ENCODE assay signal across 1 cellular context in the genomic region with DNA sequence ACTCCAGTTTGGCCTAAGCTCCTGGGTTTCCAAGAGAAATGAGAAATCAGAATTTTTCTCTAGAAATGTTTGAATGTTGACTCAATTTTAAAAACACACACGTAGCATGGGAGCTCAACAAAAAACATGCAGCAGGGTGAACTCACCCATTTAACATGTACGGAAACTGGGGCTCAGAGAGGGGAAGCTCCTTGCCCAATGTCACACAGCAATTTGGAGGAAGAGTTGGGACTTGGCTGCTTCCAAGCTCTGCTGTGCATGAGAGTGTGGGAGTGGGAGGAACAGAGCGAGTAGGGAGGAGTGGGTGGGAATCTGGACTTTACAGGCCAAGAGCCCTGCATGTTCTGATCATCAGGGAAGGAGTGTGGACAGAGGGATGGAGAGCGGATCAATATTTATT.
TF ChIP-seq lines count a peak whose summit lies in the region.

No MANE protein-coding gene starts in this region.

TF ChIP-seq in H1, 55 proteins besides CTCF, POLR2A, EP300 and RAD21:
- peak in 1 of 2 experiments; percentile 94; a peak in 1 of 4 replicates for TF ChIP-seq HDAC2 (IDR thresholded peaks at IDR 0.05; ENCODE audit: borderline replicate concordance in 1 of 2, low read depth in 2 of 2, low read length in 2 of 2)
- no peak for TF ChIP-seq MAFK (IDR thresholded peaks at IDR 0.05; ENCODE audit: low read depth, low read length)
- TF ChIP-seq KDM1A (IDR thresholded peaks at IDR 0.05; ENCODE audit: borderline replicate concordance, low read length), result peak; percentile 94
- TF ChIP-seq YY1 (IDR thresholded peaks at IDR 0.05; ENCODE audit: low read depth, low read length), result no peak
- no peak for TF ChIP-seq SP2 (IDR thresholded peaks at IDR 0.05; ENCODE audit: low read length)
- TF ChIP-seq, protein P1, sequence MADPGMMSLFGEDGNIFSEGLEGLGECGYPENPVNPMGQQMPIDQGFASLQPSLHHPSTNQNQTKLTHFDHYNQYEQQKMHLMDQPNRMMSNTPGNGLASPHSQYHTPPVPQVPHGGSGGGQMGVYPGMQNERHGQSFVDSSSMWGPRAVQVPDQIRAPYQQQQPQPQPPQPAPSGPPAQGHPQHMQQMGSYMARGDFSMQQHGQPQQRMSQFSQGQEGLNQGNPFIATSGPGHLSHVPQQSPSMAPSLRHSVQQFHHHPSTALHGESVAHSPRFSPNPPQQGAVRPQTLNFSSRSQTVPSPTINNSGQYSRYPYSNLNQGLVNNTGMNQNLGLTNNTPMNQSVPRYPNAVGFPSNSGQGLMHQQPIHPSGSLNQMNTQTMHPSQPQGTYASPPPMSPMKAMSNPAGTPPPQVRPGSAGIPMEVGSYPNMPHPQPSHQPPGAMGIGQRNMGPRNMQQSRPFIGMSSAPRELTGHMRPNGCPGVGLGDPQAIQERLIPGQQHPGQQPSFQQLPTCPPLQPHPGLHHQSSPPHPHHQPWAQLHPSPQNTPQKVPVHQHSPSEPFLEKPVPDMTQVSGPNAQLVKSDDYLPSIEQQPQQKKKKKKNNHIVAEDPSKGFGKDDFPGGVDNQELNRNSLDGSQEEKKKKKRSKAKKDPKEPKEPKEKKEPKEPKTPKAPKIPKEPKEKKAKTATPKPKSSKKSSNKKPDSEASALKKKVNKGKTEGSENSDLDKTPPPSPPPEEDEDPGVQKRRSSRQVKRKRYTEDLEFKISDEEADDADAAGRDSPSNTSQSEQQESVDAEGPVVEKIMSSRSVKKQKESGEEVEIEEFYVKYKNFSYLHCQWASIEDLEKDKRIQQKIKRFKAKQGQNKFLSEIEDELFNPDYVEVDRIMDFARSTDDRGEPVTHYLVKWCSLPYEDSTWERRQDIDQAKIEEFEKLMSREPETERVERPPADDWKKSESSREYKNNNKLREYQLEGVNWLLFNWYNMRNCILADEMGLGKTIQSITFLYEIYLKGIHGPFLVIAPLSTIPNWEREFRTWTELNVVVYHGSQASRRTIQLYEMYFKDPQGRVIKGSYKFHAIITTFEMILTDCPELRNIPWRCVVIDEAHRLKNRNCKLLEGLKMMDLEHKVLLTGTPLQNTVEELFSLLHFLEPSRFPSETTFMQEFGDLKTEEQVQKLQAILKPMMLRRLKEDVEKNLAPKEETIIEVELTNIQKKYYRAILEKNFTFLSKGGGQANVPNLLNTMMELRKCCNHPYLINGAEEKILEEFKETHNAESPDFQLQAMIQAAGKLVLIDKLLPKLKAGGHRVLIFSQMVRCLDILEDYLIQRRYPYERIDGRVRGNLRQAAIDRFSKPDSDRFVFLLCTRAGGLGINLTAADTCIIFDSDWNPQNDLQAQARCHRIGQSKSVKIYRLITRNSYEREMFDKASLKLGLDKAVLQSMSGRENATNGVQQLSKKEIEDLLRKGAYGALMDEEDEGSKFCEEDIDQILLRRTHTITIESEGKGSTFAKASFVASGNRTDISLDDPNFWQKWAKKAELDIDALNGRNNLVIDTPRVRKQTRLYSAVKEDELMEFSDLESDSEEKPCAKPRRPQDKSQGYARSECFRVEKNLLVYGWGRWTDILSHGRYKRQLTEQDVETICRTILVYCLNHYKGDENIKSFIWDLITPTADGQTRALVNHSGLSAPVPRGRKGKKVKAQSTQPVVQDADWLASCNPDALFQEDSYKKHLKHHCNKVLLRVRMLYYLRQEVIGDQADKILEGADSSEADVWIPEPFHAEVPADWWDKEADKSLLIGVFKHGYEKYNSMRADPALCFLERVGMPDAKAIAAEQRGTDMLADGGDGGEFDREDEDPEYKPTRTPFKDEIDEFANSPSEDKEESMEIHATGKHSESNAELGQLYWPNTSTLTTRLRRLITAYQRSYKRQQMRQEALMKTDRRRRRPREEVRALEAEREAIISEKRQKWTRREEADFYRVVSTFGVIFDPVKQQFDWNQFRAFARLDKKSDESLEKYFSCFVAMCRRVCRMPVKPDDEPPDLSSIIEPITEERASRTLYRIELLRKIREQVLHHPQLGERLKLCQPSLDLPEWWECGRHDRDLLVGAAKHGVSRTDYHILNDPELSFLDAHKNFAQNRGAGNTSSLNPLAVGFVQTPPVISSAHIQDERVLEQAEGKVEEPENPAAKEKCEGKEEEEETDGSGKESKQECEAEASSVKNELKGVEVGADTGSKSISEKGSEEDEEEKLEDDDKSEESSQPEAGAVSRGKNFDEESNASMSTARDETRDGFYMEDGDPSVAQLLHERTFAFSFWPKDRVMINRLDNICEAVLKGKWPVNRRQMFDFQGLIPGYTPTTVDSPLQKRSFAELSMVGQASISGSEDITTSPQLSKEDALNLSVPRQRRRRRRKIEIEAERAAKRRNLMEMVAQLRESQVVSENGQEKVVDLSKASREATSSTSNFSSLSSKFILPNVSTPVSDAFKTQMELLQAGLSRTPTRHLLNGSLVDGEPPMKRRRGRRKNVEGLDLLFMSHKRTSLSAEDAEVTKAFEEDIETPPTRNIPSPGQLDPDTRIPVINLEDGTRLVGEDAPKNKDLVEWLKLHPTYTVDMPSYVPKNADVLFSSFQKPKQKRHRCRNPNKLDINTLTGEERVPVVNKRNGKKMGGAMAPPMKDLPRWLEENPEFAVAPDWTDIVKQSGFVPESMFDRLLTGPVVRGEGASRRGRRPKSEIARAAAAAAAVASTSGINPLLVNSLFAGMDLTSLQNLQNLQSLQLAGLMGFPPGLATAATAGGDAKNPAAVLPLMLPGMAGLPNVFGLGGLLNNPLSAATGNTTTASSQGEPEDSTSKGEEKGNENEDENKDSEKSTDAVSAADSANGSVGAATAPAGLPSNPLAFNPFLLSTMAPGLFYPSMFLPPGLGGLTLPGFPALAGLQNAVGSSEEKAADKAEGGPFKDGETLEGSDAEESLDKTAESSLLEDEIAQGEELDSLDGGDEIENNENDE (IDR thresholded peaks at IDR 0.05; ENCODE audit: insufficient replicate concordance, low read length), result no peak
